ENCODE assay signal across 1 cellular context in the genomic region with DNA sequence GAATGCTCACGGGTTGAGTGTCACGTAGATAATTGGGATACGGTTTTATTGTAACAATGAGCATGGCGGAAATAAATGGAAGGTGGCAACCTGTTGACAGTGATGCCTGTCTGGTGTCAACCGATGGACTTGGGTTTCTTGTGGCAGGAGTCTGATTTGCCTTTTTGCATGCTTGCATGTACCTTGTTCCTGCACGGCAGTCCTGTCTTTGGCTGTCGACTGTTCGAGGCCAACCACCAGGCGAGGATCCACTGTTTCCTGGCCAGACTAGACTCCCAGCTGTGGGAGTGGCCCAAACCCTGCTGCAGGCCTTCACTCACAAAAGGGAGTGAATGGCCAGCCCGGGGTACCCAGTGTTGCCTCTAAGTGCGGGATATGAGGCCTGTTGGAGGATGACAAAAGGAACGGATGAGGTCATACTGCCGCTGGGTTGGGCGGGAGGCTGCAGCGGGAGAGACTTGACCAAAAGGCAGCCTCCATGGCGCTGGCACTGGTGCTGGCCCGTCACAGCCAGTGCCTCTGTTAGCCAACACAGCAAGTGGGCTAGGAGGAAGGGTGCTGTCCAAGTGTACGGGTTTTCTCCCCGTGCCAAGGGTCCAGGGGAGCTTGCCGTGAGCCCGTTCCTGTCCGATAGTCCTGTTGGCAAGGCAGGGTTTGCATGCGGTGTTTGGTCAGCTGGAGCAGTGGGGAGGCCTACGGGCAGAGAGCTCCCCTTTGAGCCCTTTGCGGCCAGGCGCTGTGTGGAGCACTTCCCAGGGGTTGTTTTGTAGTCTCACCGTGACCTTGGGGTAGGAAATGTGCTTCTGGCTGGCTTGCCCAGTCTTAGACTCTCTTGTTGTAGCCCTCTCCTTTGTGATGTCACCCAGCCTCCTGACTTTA.
A peak's percentile ranks its signal among the peaks of the same experiment; 100 is the strongest.
TF ChIP-seq lines count a peak whose summit lies in the region.

No MANE protein-coding gene starts in this region.

TF ChIP-seq in H1, 55 proteins besides CTCF, POLR2A, EP300 and RAD21:
- TF ChIP-seq CBX5 (IDR thresholded peaks at IDR 0.05; ENCODE audit: low read depth, low read length) (no peak), SP2 (IDR thresholded peaks at IDR 0.05; ENCODE audit: low read length) (no peak), SAP30 (IDR thresholded peaks at IDR 0.05; ENCODE audit: insufficient read depth, insufficient replicate concordance, low read length) (peak; percentile 87), JUN (IDR thresholded peaks at IDR 0.05; ENCODE audit: low read depth, low read length) (no peak), CHD1 (IDR thresholded peaks at IDR 0.05; ENCODE audit: low read depth, low read length) (no peak), SIN3A (conservative IDR thresholded peaks at IDR 0.05 in 1 of 2, IDR thresholded peaks at IDR 0.05 in 1 of 2; ENCODE audit: low read depth in 1 of 2, low read length in 2 of 2) (peak; percentile 47 to 72; a peak in 1 of 4 replicates), HDAC6 (IDR thresholded peaks at IDR 0.05; ENCODE audit: low read depth, low read length) (no peak), FOSL1 (IDR thresholded peaks at IDR 0.05; ENCODE audit: insufficient read depth, low read depth, low read length) (no peak), BACH1 (IDR thresholded peaks at IDR 0.05; ENCODE audit: low read length) (no peak), PHF8 (conservative IDR thresholded peaks at IDR 0.05; ENCODE audit: low read depth, low read length) (0 out of 2 replicates have a peak, but pooled peaks have one; percentile 7), KDM5A (IDR thresholded peaks at IDR 0.05; ENCODE audit: low read length) (no peak), POLR2AphosphoS5 (IDR thresholded peaks at IDR 0.05; ENCODE audit: low read depth, low read length) (peak; percentile 26; the same call in 1 of the 2 replicates), EZH2 (IDR thresholded peaks at IDR 0.05; ENCODE audit: low read depth, low read length, severe bottlenecking) (no peak), GABPA (IDR thresholded peaks at IDR 0.05; ENCODE audit: borderline replicate concordance, insufficient read depth, low read length) (no peak), HDAC2 (IDR thresholded peaks at IDR 0.05; ENCODE audit: borderline replicate concordance in 1 of 2, low read depth in 2 of 2, low read length in 2 of 2) (peak in 1 of 2 experiments; percentile 27; a peak in 1 of 4 replicates), TEAD4 (IDR thresholded peaks at IDR 0.05; ENCODE audit: low read depth, low read length) (no peak), TAF7 (optimal IDR thresholded peaks at IDR 0.05; ENCODE audit: borderline replicate concordance, low read depth, low read length) (no peak), CEBPB (IDR thresholded peaks at IDR 0.05; ENCODE audit: low read depth, low read length) (no peak), GTF2F1 (IDR thresholded peaks at IDR 0.05; ENCODE audit: borderline replicate concordance, low read depth, low read length) (no peak)
- TF ChIP-seq, protein P1, sequence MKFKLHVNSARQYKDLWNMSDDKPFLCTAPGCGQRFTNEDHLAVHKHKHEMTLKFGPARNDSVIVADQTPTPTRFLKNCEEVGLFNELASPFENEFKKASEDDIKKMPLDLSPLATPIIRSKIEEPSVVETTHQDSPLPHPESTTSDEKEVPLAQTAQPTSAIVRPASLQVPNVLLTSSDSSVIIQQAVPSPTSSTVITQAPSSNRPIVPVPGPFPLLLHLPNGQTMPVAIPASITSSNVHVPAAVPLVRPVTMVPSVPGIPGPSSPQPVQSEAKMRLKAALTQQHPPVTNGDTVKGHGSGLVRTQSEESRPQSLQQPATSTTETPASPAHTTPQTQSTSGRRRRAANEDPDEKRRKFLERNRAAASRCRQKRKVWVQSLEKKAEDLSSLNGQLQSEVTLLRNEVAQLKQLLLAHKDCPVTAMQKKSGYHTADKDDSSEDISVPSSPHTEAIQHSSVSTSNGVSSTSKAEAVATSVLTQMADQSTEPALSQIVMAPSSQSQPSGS (IDR thresholded peaks at IDR 0.05; ENCODE audit: low read length) = no peak
- TF ChIP-seq, protein P2, sequence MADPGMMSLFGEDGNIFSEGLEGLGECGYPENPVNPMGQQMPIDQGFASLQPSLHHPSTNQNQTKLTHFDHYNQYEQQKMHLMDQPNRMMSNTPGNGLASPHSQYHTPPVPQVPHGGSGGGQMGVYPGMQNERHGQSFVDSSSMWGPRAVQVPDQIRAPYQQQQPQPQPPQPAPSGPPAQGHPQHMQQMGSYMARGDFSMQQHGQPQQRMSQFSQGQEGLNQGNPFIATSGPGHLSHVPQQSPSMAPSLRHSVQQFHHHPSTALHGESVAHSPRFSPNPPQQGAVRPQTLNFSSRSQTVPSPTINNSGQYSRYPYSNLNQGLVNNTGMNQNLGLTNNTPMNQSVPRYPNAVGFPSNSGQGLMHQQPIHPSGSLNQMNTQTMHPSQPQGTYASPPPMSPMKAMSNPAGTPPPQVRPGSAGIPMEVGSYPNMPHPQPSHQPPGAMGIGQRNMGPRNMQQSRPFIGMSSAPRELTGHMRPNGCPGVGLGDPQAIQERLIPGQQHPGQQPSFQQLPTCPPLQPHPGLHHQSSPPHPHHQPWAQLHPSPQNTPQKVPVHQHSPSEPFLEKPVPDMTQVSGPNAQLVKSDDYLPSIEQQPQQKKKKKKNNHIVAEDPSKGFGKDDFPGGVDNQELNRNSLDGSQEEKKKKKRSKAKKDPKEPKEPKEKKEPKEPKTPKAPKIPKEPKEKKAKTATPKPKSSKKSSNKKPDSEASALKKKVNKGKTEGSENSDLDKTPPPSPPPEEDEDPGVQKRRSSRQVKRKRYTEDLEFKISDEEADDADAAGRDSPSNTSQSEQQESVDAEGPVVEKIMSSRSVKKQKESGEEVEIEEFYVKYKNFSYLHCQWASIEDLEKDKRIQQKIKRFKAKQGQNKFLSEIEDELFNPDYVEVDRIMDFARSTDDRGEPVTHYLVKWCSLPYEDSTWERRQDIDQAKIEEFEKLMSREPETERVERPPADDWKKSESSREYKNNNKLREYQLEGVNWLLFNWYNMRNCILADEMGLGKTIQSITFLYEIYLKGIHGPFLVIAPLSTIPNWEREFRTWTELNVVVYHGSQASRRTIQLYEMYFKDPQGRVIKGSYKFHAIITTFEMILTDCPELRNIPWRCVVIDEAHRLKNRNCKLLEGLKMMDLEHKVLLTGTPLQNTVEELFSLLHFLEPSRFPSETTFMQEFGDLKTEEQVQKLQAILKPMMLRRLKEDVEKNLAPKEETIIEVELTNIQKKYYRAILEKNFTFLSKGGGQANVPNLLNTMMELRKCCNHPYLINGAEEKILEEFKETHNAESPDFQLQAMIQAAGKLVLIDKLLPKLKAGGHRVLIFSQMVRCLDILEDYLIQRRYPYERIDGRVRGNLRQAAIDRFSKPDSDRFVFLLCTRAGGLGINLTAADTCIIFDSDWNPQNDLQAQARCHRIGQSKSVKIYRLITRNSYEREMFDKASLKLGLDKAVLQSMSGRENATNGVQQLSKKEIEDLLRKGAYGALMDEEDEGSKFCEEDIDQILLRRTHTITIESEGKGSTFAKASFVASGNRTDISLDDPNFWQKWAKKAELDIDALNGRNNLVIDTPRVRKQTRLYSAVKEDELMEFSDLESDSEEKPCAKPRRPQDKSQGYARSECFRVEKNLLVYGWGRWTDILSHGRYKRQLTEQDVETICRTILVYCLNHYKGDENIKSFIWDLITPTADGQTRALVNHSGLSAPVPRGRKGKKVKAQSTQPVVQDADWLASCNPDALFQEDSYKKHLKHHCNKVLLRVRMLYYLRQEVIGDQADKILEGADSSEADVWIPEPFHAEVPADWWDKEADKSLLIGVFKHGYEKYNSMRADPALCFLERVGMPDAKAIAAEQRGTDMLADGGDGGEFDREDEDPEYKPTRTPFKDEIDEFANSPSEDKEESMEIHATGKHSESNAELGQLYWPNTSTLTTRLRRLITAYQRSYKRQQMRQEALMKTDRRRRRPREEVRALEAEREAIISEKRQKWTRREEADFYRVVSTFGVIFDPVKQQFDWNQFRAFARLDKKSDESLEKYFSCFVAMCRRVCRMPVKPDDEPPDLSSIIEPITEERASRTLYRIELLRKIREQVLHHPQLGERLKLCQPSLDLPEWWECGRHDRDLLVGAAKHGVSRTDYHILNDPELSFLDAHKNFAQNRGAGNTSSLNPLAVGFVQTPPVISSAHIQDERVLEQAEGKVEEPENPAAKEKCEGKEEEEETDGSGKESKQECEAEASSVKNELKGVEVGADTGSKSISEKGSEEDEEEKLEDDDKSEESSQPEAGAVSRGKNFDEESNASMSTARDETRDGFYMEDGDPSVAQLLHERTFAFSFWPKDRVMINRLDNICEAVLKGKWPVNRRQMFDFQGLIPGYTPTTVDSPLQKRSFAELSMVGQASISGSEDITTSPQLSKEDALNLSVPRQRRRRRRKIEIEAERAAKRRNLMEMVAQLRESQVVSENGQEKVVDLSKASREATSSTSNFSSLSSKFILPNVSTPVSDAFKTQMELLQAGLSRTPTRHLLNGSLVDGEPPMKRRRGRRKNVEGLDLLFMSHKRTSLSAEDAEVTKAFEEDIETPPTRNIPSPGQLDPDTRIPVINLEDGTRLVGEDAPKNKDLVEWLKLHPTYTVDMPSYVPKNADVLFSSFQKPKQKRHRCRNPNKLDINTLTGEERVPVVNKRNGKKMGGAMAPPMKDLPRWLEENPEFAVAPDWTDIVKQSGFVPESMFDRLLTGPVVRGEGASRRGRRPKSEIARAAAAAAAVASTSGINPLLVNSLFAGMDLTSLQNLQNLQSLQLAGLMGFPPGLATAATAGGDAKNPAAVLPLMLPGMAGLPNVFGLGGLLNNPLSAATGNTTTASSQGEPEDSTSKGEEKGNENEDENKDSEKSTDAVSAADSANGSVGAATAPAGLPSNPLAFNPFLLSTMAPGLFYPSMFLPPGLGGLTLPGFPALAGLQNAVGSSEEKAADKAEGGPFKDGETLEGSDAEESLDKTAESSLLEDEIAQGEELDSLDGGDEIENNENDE (IDR thresholded peaks at IDR 0.05; ENCODE audit: insufficient replicate concordance, low read length) = no peak
TF ChIP-seq in H1: peak in this region for 5.
